8 cellular contexts compared by ENCODE assay signal in the genomic region with DNA sequence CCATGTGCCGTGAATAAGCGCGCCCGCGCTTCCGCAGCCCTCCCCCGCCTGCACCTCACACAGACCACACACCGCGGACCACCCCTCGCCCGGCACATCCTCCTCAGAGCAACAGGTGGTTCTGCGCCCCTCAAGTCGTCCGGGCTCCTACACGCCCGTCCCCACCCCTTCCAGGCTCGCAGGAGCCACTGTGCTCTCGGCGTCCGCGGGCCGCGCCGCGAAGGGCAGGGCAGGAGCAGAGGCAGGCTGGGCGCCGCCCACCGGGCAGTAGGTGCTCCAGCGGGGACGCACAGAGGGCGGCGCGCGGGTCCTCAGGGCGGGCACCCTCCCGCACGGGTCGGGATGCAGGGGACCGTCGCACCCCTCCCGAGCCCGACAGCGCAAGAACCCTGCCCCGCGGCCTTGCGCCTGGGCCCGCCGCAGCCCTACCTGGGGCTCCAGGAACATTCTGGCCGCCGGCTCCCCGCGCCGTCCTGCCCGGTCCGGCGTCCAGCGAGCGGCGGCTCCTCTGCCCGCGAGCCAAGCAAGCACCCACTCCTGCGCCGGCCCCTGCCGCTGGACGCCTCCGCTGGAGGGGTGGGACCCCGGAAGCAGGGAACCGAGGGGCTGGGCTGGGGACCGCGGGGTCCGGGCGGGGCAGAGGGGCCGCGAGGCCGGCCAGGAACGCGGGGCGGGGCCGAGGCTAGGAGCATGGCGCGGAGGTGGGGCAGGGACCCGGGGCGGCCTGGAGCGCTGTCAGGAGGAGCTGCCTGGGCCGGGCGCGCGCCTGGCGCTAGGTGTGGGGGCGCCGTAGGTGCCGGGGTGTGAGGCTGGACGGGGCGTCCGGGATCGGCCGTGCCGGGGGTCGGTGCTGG. TPM values are rescaled to one million over a fixed set of nuclear protein-coding genes. Genes with fewer than 3 reads are reported as not detected.
DNase-seq lines count a peak whose midpoint lies in the region; ATAC-seq and TF ChIP-seq lines count a peak whose summit lies in the region.

No MANE protein-coding gene starts in this region.

- POLR2A ChIA-PET in PC-3 (lab: Charles Lee; ENCODE audit: unreplicated experiment), result no interaction called here

- H3K9me3 ChIP-seq in PC-3 (ENCODE audit: low read length), result no peaks in the 10 kb centered on the region
- no peaks in the 10 kb centered on the region for H3K9me3 ChIP-seq in iPS-18c (ENCODE audit: control insufficient read depth, insufficient read depth, low read length)

- H3K79me2 ChIP-seq in PC-3 (ENCODE audit: low read length), result no peaks in the 10 kb centered on the region

- peaks cover 24% of the 10 kb centered on the region for H3K27me3 ChIP-seq in PC-3 (ENCODE audit: low read length)

- no peaks in the 10 kb centered on the region for H3F3A ChIP-seq in PC-3 (ENCODE audit: low read length, unreplicated experiment)

- H3K4me2 ChIP-seq in PC-3 (ENCODE audit: low read length), result peak overlapping the region; percentile 44

- DNase-seq in PC-3, result no peak
- DNase-seq in activated naive CD4-positive, alpha-beta T cell treated with anti-CD3 and anti-CD28 coated beads for 36 hours, result peak; percentile 14
- peak; percentile 25 for DNase-seq in stimulated activated CD4-positive, alpha-beta T cell treated with anti-CD3 and anti-CD28 coated beads, Interleukin-4, amount 100 ng/mL, for 24 hours
- DNase-seq in COLO829 (ENCODE audit: low spot score), result no peak
- DNase-seq in amniotic stem cell (lab: John Stamatoyannopoulos, UW), result no peak
- DNase-seq in cerebellar nuclear complex (lab: John Stamatoyannopoulos, UW), result no peak

- no peaks in the 10 kb centered on the region for H3K9me2 ChIP-seq in PC-3 (replicated peaks; ENCODE audit: low read length)

- no peaks in the 10 kb centered on the region for H3K36me3 Mint-ChIP-seq in activated naive CD4-positive, alpha-beta T cell treated with anti-CD3 and anti-CD28 coated beads for 36 hours (ENCODE audit: low read depth)

- peaks cover 27% of the 10 kb centered on the region for H3K27me3 Mint-ChIP-seq in activated naive CD4-positive, alpha-beta T cell treated with anti-CD3 and anti-CD28 coated beads for 36 hours (ENCODE audit: low read depth)

- H3K9ac ChIP-seq in PC-3 (ENCODE audit: low read length), result no peak overlapping the region

- H3K4me1 Mint-ChIP-seq in activated naive CD4-positive, alpha-beta T cell treated with anti-CD3 and anti-CD28 coated beads for 36 hours (ENCODE audit: low read depth), result peaks cover 9% of the 10 kb centered on the region

- no peak overlapping the region for H3K27ac Mint-ChIP-seq in activated naive CD4-positive, alpha-beta T cell treated with anti-CD3 and anti-CD28 coated beads for 36 hours

- H2AFZ ChIP-seq in PC-3 (ENCODE audit: low read length), result 0 out of 2 replicates have a peak overlapping the region, but pooled peaks have one; percentile 18

- intact Hi-C loops in PC-3 (cut with micrococcal nuclease), result loop anchor here (10.0 kb wide), 1 partner anchor 115 kb away; no protein-coding TSS in a partner anchor
- intact Hi-C loops in activated naive CD4-positive, alpha-beta T cell treated with anti-CD3 and anti-CD28 coated beads for 36 hours (cut with micrococcal nuclease), result loop anchor here (5.0 kb wide), 1 partner anchor 233 kb away; no protein-coding TSS in a partner anchor

- no peaks in the 10 kb centered on the region for H3K4me1 ChIP-seq in PC-3 (ENCODE audit: insufficient read depth, low read length)

- no TSS peak for BruUV-seq in PC-3 (replicated peaks; lab: Mats Ljungman, UMichigan)

- peak; percentile 13; the same call in 1 of the 2 replicates for ATAC-seq in PC-3
- ATAC-seq in GM21360 (IDR thresholded peaks at IDR 0.05; ENCODE audit: unreplicated experiment), result no peak

- no peak overlapping the region for H3K27ac ChIP-seq in PC-3 (ENCODE audit: low read length)

- H3K9me3 Mint-ChIP-seq in activated naive CD4-positive, alpha-beta T cell treated with anti-CD3 and anti-CD28 coated beads for 36 hours, result no peaks in the 10 kb centered on the region

- H4K20me1 ChIP-seq in PC-3 (ENCODE audit: low read length), result no peaks in the 10 kb centered on the region

- H3K4me3 ChIP-seq in PC-3 (ENCODE audit: low read length), result peak overlapping the region; percentile 24; the same call in 1 of the 2 replicates
- H3K4me3 ChIP-seq in iPS-18c (ENCODE audit: insufficient read depth, low read depth, low read length), result peak overlapping the region; percentile 63; the same call in 1 of the 2 replicates

- CTCF ChIA-PET in PC-3 (lab: Charles Lee), result no interaction called here
- CTCF ChIA-PET in activated naive CD4-positive, alpha-beta T cell treated with anti-CD3 and anti-CD28 coated beads for 36 hours (lab: Charles Lee), result no interaction called here

- no peaks in the 10 kb centered on the region for H3K36me3 ChIP-seq in PC-3 (ENCODE audit: low read depth, low read length)

- H3K4me3 Mint-ChIP-seq in activated naive CD4-positive, alpha-beta T cell treated with anti-CD3 and anti-CD28 coated beads for 36 hours, result peak overlapping the region; percentile 59

- no peak for TF ChIP-seq CTCF in PC-3 (conservative IDR thresholded peaks at IDR 0.05; ENCODE audit: low read depth, low read length)

RNA-seq across cellular contexts. Expression of a gene that starts 37.4 kb away (rescaled TPM):
- not detected in 2 replicates for total RNA-seq in PC-3 (2014; rRNA removed)
- not detected for total RNA-seq in activated naive CD4-positive, alpha-beta T cell treated with anti-CD3 and anti-CD28 coated beads for 36 hours

Comparison
In these comparisons a context has a peak if more than half of its experiments do, and no peak if none do; other contexts are left out.
1. DNase-seq: peak in activated naive CD4-positive, alpha-beta T cell treated with anti-CD3 and anti-CD28 coated beads for 36 hours (single experiment) and stimulated activated CD4-positive, alpha-beta T cell treated with anti-CD3 and anti-CD28 coated beads, Interleukin-4, amount 100 ng/mL, for 24 hours (single experiment); none in PC-3 (single experiment), COLO829 (single experiment), amniotic stem cell (single experiment) and cerebellar nuclear complex (0 of 2).